1 cellular context compared by ENCODE assay signal in the genomic region with DNA sequence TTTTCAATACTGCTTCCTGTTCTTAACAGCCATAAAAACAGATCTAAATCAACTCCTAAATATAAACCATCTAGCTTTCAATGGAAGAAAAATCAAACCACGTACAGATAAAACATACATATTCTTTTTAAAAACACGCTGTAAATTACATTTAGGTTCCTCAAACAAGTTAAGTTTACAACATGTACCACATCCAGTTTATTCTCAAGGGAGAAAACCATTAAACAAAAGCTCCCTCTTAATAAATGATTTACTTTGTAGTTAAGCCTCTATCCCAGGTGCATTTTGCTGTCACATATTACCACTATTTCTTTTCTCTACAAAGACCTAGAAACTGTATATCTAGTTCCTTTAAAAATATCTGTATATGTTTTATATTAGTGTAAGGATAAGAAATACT.
TF ChIP-seq lines count a peak whose summit lies in the region.

No MANE protein-coding gene starts in this region.

TF ChIP-seq in IMR-90, 13 proteins besides CTCF, POLR2A, EP300 and RAD21:
- no peak for TF ChIP-seq CEBPB (IDR thresholded peaks at IDR 0.05; ENCODE audit: low read depth, low read length)
